ENCODE assay signal across 21 cellular contexts in genomic region chr3:102374863-102375637, GRCh38. TPM values are rescaled to one million over a fixed set of nuclear protein-coding genes. Genes with fewer than 3 reads are reported as not detected.
A peak's percentile ranks its signal among the peaks of the same experiment; 100 is the strongest.
DNase-seq lines count a peak whose midpoint lies in the region; ATAC-seq lines count a peak whose summit lies in the region.
"Had no signal": no experiment of that assay in that cellular context is flagged by ENCODE, and none has a peak within 500 bp of the region (broad histone marks: within the 10 kb centered on the region; RNA-seq: fewer than 3 reads in every experiment).

No MANE protein-coding gene starts in this region.

- H3K9me3 ChIP-seq in SJCRH30 (replicated peaks): no peaks in the 10 kb centered on the region
- H3K9me3 ChIP-seq: Peyer's patch had no signal

- no peak overlapping the region for H3K27ac ChIP-seq in SJCRH30
- H3K27ac ChIP-seq: KMS-11, Peyer's patch had no signal

- no peaks in the 10 kb centered on the region; the same call in 1 of the 2 replicates for H3K4me1 ChIP-seq in SJCRH30
- H3K4me1 ChIP-seq: Peyer's patch had no signal

- no peak for DNase-seq in activated CD4-positive, alpha-beta T cell treated with anti-CD3 and anti-CD28 coated beads for 36 hours
- DNase-seq in activated CD4-positive, alpha-beta T cell treated with anti-CD3 and anti-CD28 coated beads for 48 hours: no peak
- peak; percentile 38 for DNase-seq in KBM-7
- DNase-seq in NOMO-1 treated with DMSO at 0.1 percent for 48 hours (lab: John Stamatoyannopoulos, UW; ENCODE audit: unreplicated experiment): peak; percentile 54
- DNase-seq in activated naive CD8-positive, alpha-beta T cell treated with anti-CD3 and anti-CD28 coated beads, Interleukin-2, amount 50 U/mL, for 24 hours: no peak
- DNase-seq in SJCRH30: no peak
- no peak for DNase-seq in posterior cingulate gyrus
- DNase-seq in ureter (ENCODE audit: low spot score): no peak
- DNase-seq: DMS 273 treated with DMSO at 0.1 percent for 48 hours, GDM1, NCI-H1105 treated with DMSO at 0.1 percent for 48 hours, NCI-H1694 treated with DMSO at 0.1 percent for 48 hours, NCI-H2107, NCI-H526 treated with DMSO at 0.1 percent for 48 hours, Peyer's patch, SW 1271 had no signal

- CTCF ChIA-PET in activated CD4-positive, alpha-beta T cell treated with anti-CD3 and anti-CD28 coated beads for 36 hours (lab: Charles Lee): interaction anchor here (0.6 to 1.0 kb wide), 2 partner anchors 47 to 145 kb away, joined by 3 to 4 read pairs; no protein-coding TSS in a partner anchor

- ATAC-seq in activated CD4-positive, alpha-beta T cell treated with anti-CD3 and anti-CD28 coated beads for 36 hours: peak; percentile 65
- ATAC-seq in activated naive CD8-positive, alpha-beta T cell treated with anti-CD3 and anti-CD28 coated beads, Interleukin-2, amount 50 U/mL, for 24 hours: peak; percentile 49
- ATAC-seq: HepG2, Right ventricle myocardium inferior had no signal

- in situ Hi-C loops in KBM-7 (cut with MboI; ENCODE audit: low pct_unique_long_range_greater_than_20kb, low sequenced_read_pairs): no loop called here

- no peaks in the 10 kb centered on the region for H3K36me3 Mint-ChIP-seq in activated CD4-positive, alpha-beta T cell treated with anti-CD3 and anti-CD28 coated beads for 36 hours (ENCODE audit: low read depth)
- no peaks in the 10 kb centered on the region for H3K36me3 Mint-ChIP-seq in activated naive CD8-positive, alpha-beta T cell treated with anti-CD3 and anti-CD28 coated beads, Interleukin-2, amount 50 U/mL, for 24 hours (ENCODE audit: low read depth)
- H3K36me3 Mint-ChIP-seq: CD14-positive monocyte had no signal

- H3K36me3 ChIP-seq in SJCRH30: no peaks in the 10 kb centered on the region
- H3K36me3 ChIP-seq: Peyer's patch had no signal

- H3K4me3 ChIP-seq in SJCRH30: no peak overlapping the region
- H3K4me3 ChIP-seq: Peyer's patch had no signal

- H3K27ac Mint-ChIP-seq in activated CD4-positive, alpha-beta T cell treated with anti-CD3 and anti-CD28 coated beads for 36 hours: no peak overlapping the region
- H3K27ac Mint-ChIP-seq in activated naive CD8-positive, alpha-beta T cell treated with anti-CD3 and anti-CD28 coated beads, Interleukin-2, amount 50 U/mL, for 24 hours: no peak overlapping the region
- H3K27ac Mint-ChIP-seq: CD14-positive monocyte had no signal

- H3K4me1 Mint-ChIP-seq in activated CD4-positive, alpha-beta T cell treated with anti-CD3 and anti-CD28 coated beads for 36 hours: no peaks in the 10 kb centered on the region
- no peaks in the 10 kb centered on the region for H3K4me1 Mint-ChIP-seq in activated naive CD8-positive, alpha-beta T cell treated with anti-CD3 and anti-CD28 coated beads, Interleukin-2, amount 50 U/mL, for 24 hours
- H3K4me1 Mint-ChIP-seq: CD14-positive monocyte had no signal

- POLR2A ChIA-PET in activated CD4-positive, alpha-beta T cell treated with anti-CD3 and anti-CD28 coated beads for 36 hours (lab: Charles Lee): no interaction called here

- no peak overlapping the region for H3K4me3 Mint-ChIP-seq in activated CD4-positive, alpha-beta T cell treated with anti-CD3 and anti-CD28 coated beads for 36 hours
- no peak overlapping the region for H3K4me3 Mint-ChIP-seq in activated naive CD8-positive, alpha-beta T cell treated with anti-CD3 and anti-CD28 coated beads, Interleukin-2, amount 50 U/mL, for 24 hours
- H3K4me3 Mint-ChIP-seq: CD14-positive monocyte had no signal

- intact Hi-C loops in activated CD4-positive, alpha-beta T cell treated with anti-CD3 and anti-CD28 coated beads for 36 hours (cut with DNase I, micrococcal nuclease): no loop called here
- intact Hi-C loops in posterior cingulate gyrus (cut with DNase I): no loop called here

- no peaks in the 10 kb centered on the region for H3K27me3 ChIP-seq in SJCRH30
- H3K27me3 ChIP-seq: Peyer's patch had no signal

- H3K9me3 Mint-ChIP-seq in activated CD4-positive, alpha-beta T cell treated with anti-CD3 and anti-CD28 coated beads for 36 hours (ENCODE audit: low read depth): no peaks in the 10 kb centered on the region
- H3K9me3 Mint-ChIP-seq in activated naive CD8-positive, alpha-beta T cell treated with anti-CD3 and anti-CD28 coated beads, Interleukin-2, amount 50 U/mL, for 24 hours: no peaks in the 10 kb centered on the region
- H3K9me3 Mint-ChIP-seq: CD14-positive monocyte had no signal

- H3K27me3 Mint-ChIP-seq in activated CD4-positive, alpha-beta T cell treated with anti-CD3 and anti-CD28 coated beads for 36 hours: peaks cover 6% of the 10 kb centered on the region
- H3K27me3 Mint-ChIP-seq in activated naive CD8-positive, alpha-beta T cell treated with anti-CD3 and anti-CD28 coated beads, Interleukin-2, amount 50 U/mL, for 24 hours: peaks cover 2% of the 10 kb centered on the region

RNA-seq across cellular contexts. Expression of gene ZPLD1, which starts 59.8 kb away (rescaled TPM):
- not detected for total RNA-seq in activated CD4-positive, alpha-beta T cell treated with anti-CD3 and anti-CD28 coated beads for 36 hours
- 0.14 and 0.15 TPM in 2 replicates for total RNA-seq in SJCRH30 (2014; rRNA removed; shearing (Covaris generic))
- 0.10 TPM for total RNA-seq in ureter
- total RNA-seq: H1, HepG2, Peyer's patch, Right ventricle myocardium inferior had no signal

Comparison
In these comparisons a context has a peak if more than half of its experiments do, and no peak if none do; other contexts are left out.
1. DNase-seq: peak in KBM-7 (single experiment) and NOMO-1 treated with DMSO at 0.1 percent for 48 hours (single experiment); none in activated CD4-positive, alpha-beta T cell treated with anti-CD3 and anti-CD28 coated beads for 36 hours (single experiment), activated CD4-positive, alpha-beta T cell treated with anti-CD3 and anti-CD28 coated beads for 48 hours (single experiment), activated naive CD8-positive, alpha-beta T cell treated with anti-CD3 and anti-CD28 coated beads, Interleukin-2, amount 50 U/mL, for 24 hours (single experiment), SJCRH30 (0 of 2), posterior cingulate gyrus (0 of 10) and ureter (single experiment).